20 cellular contexts compared by ENCODE assay signal in the genomic region with DNA sequence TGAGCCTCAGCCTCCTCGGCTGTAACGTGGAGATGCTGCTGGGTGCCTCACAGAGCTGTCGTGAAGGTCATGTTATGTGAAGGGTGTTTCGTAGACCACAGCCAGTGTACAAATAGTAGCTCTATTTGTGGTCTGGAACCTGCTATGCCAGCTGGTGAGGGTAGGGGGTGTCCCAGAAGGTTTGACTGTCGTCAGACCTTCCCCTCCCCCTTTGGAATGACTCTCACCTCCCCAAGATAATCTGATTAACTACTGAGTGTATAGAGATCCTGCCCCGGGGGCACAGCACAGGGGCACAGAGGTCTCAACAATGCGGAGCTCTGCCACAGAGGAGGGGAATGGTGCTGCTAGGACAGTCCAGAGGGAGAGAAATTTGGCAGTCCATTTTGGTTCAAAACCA.
DNase-seq lines count a peak whose midpoint lies in the region; ATAC-seq and TF ChIP-seq lines count a peak whose summit lies in the region.
"Had no signal": no experiment of that assay in that cellular context is flagged by ENCODE, and none has a peak within 500 bp of the region (broad histone marks: within the 10 kb centered on the region; RNA-seq: fewer than 3 reads in every experiment).

No MANE protein-coding gene starts in this region.

- H3K4me2 ChIP-seq in OCI-LY3 (ENCODE audit: low read length): peak overlapping the region; percentile 29

- no peaks in the 10 kb centered on the region for H3K36me3 ChIP-seq in OCI-LY3 (replicated peaks; ENCODE audit: low read depth, low read length)
- H3K36me3 ChIP-seq in iPS-20b (ENCODE audit: insufficient read depth, low read depth, low read length): no peaks in the 10 kb centered on the region
- H3K36me3 ChIP-seq: adrenal gland, SJSA1, upper lobe of left lung had no signal

- H3K27me3 ChIP-seq in OCI-LY3 (ENCODE audit: low read depth, low read length): peaks cover 77% of the 10 kb centered on the region
- no peaks in the 10 kb centered on the region for H3K27me3 ChIP-seq in iPS-20b (ENCODE audit: insufficient read depth, low read length)
- H3K27me3 ChIP-seq: adrenal gland, upper lobe of left lung had no signal

- ATAC-seq in GM21529 (IDR thresholded peaks at IDR 0.05; ENCODE audit: unreplicated experiment) (peak; percentile 48), GM18868 (IDR thresholded peaks at IDR 0.05; ENCODE audit: unreplicated experiment) (no peak), HG03442 (IDR thresholded peaks at IDR 0.05; ENCODE audit: unreplicated experiment) (no peak)
- ATAC-seq: foreskin keratinocyte, natural killer cell had no signal

- no peaks in the 10 kb centered on the region for H3K9me3 ChIP-seq in OCI-LY3 (ENCODE audit: insufficient read depth, low read length)
- no peaks in the 10 kb centered on the region for H3K9me3 ChIP-seq in iPS-20b (ENCODE audit: insufficient read depth, low read depth, low read length)
- H3K9me3 ChIP-seq: adrenal gland, SJSA1, upper lobe of left lung had no signal

- H3K4me3 ChIP-seq in OCI-LY3 (ENCODE audit: low read length) (no peak overlapping the region), iPS-20b (ENCODE audit: low read length) (no peak overlapping the region)
- H3K4me3 ChIP-seq: adrenal gland, SJSA1, upper lobe of left lung had no signal

- H3K79me2 ChIP-seq in OCI-LY3 (ENCODE audit: low read length): no peaks in the 10 kb centered on the region
- H3K79me2 ChIP-seq: parathyroid adenoma had no signal

- H3K9ac ChIP-seq in OCI-LY3 (ENCODE audit: low read length) (no peak overlapping the region), iPS-20b (ENCODE audit: low read depth, low read length) (peak overlapping the region; percentile 3; the same call in 1 of the 2 replicates)
- H3K9ac ChIP-seq: parathyroid adenoma had no signal

- H3K4me1 ChIP-seq in OCI-LY3 (ENCODE audit: low read length): peaks cover 8% of the 10 kb centered on the region
- H3K4me1 ChIP-seq in iPS-20b (ENCODE audit: insufficient read depth, low read length): peaks cover 6% of the 10 kb centered on the region; the same call in 1 of the 2 replicates
- H3K4me1 ChIP-seq: foreskin keratinocyte, parathyroid adenoma, SJSA1 had no signal

- no peak overlapping the region for H2AFZ ChIP-seq in OCI-LY3 (ENCODE audit: low read depth, low read length)
- H2AFZ ChIP-seq: parathyroid adenoma had no signal

- H3K27ac ChIP-seq in OCI-LY3 (ENCODE audit: low read length) (no peak overlapping the region), iPS-20b (ENCODE audit: low read length) (no peak overlapping the region)
- H3K27ac ChIP-seq: foreskin keratinocyte, HL-60, parathyroid adenoma, SJSA1 had no signal

- TF ChIP-seq CTCF in OCI-LY3 (IDR thresholded peaks at IDR 0.05; ENCODE audit: low read depth, low read length): no peak

- no peaks in the 10 kb centered on the region for H4K20me1 ChIP-seq in OCI-LY3 (ENCODE audit: insufficient read depth, low read length)

- DNase-seq in D341Med (ENCODE audit: low spot score) (peak; percentile 78), NCI-H2196 treated with DMSO at 0.1 percent for 48 hours (lab: John Stamatoyannopoulos, UW; ENCODE audit: unreplicated experiment) (no peak), hepatic stellate cell (ENCODE audit: low spot score) (no peak)
- DNase-seq: activated CD4-positive, CD25-positive, alpha-beta regulatory T cell treated with anti-CD3 and anti-CD28 coated beads, Interleukin-2, amount 50 U/mL, for 72 hours; adrenal gland; EL; foreskin keratinocyte; natural killer cell; NCI-H2029; NCI-H526; T1000; upper lobe of left lung had no signal
